Comparison of ENCODE assay signal across 8 cellular contexts in the genomic region with DNA sequence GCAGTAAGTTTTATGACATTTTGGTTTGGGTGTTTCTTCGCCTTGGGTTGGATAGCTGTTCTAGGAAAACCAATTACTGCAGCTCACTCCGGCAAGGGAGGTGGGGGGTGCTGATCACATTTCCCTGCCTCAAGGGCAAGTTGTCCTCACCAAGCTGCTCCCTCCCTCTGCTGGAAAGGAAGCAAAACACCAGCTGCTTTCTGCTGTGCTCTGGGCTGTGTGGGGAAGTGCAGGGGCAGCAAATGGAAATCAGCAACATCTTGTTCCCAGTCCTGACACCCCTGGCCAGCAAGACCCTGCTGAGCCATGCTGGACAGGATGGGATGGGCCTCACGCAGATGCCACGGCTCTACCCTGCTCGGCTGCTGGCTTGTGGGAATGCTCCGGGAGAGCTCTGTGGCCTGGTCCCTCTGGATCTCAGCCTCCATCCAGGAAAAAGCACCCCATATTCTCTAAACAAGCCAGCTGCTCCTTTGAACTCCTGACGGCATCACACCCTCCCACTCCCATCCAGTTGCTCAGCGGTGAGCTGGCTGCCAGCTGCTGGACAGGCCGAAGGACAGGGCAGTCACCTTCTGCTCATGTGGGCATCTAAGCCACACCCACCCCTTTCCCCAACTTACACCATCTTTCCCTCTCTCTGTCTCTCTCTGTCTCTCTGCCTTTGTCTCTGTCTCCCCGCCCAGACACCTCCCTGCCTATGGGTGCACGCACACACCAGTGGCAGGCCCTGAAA. TPM values are rescaled to one million over a fixed set of nuclear protein-coding genes. Genes with fewer than 3 reads are reported as not detected.
DNase-seq lines count a peak whose midpoint lies in the region; ATAC-seq and TF ChIP-seq lines count a peak whose summit lies in the region.

No MANE protein-coding gene starts in this region.

- no peak overlapping the region for H3K4me3 Mint-ChIP-seq in stimulated activated memory B cell treated with anti-CD40 and anti-IgM and Interleukin-4, amounts not matched to agents 10 μg/mL and 1 μg/mL and 100 μg/mL, for 72 hours

- H3K4me3 ChIP-seq in BJ (ENCODE audit: low read depth, low read length) = no peak overlapping the region

- peak; percentile 79 for TF ChIP-seq CTCF in BJ (IDR thresholded peaks at IDR 0.05; ENCODE audit: insufficient read depth, low read depth, low read length)

- H3K4me1 Mint-ChIP-seq in stimulated activated memory B cell treated with anti-CD40 and anti-IgM and Interleukin-4, amounts not matched to agents 10 μg/mL and 1 μg/mL and 100 μg/mL, for 72 hours = peaks cover 11% of the 10 kb centered on the region

- H3K9me3 Mint-ChIP-seq in stimulated activated memory B cell treated with anti-CD40 and anti-IgM and Interleukin-4, amounts not matched to agents 10 μg/mL and 1 μg/mL and 100 μg/mL, for 72 hours = no peaks in the 10 kb centered on the region

- no peaks in the 10 kb centered on the region for H3K36me3 Mint-ChIP-seq in stimulated activated memory B cell treated with anti-CD40 and anti-IgM and Interleukin-4, amounts not matched to agents 10 μg/mL and 1 μg/mL and 100 μg/mL, for 72 hours

- no peaks in the 10 kb centered on the region for H3K36me3 ChIP-seq in BJ (ENCODE audit: control insufficient read depth, insufficient read depth, low read length)

- H3K27ac Mint-ChIP-seq in stimulated activated memory B cell treated with anti-CD40 and anti-IgM and Interleukin-4, amounts not matched to agents 10 μg/mL and 1 μg/mL and 100 μg/mL, for 72 hours = no peak overlapping the region

- peak overlapping the region; percentile 10 for H3K27ac ChIP-seq in cingulate gyrus (ENCODE audit: low read depth, low read length)

- no peak for ATAC-seq in stimulated activated memory B cell treated with anti-CD40 and anti-IgM and Interleukin-4, amounts not matched to agents 10 μg/mL and 1 μg/mL and 100 μg/mL, for 72 hours

- H3K27me3 Mint-ChIP-seq in stimulated activated memory B cell treated with anti-CD40 and anti-IgM and Interleukin-4, amounts not matched to agents 10 μg/mL and 1 μg/mL and 100 μg/mL, for 72 hours = peaks cover 87% of the 10 kb centered on the region

- peaks cover 3% of the 10 kb centered on the region; the same call in 1 of the 2 replicates for H3K27me3 ChIP-seq in BJ (ENCODE audit: control insufficient read depth, insufficient read depth, low read length)

- DNase-seq in BJ (ENCODE audit: low read depth) (no peak), NCI-H1694 (lab: John Stamatoyannopoulos, UW) (peak; percentile 96), mesenteric fat pad (ENCODE audit: low spot score) (peak; percentile 72), DMS153 (lab: John Stamatoyannopoulos, UW) (no peak), hypothalamus (lab: John Stamatoyannopoulos, UW) (no peak), NCI-H1105 treated with DMSO at 0.1 percent for 48 hours (lab: John Stamatoyannopoulos, UW) (no peak)

- POLR2A ChIA-PET in BJ (lab: Charles Lee) = no interaction called here

- CTCF ChIA-PET in BJ (lab: Yijun Ruan, JAX) = interaction anchor here (0.6 to 16.3 kb wide), 24 partner anchors 11 to 213 kb away, joined by 3 to 315 read pairs (median 4); a partner anchor contains a TSS

RNA-seq across cellular contexts. Expression of a gene that starts 52.4 kb away (rescaled TPM):
- polyA plus RNA-seq in BJ (2011; rRNA removed) = 282 and 340 TPM in 2 replicates
- 119 and 129 TPM in 2 replicates for polyA minus RNA-seq in BJ (2011; rRNA and poly(A)+ RNA removed)
- total RNA-seq in mesenteric fat pad = 267 TPM

Comparison
In these comparisons a context has a peak if more than half of its experiments do, and no peak if none do; other contexts are left out.
1. DNase-seq: peak in NCI-H1694 (single experiment) and mesenteric fat pad (single experiment); none in BJ (single experiment), DMS153 (single experiment), hypothalamus (0 of 51) and NCI-H1105 treated with DMSO at 0.1 percent for 48 hours (single experiment).